In genomic region chr5:92391-93220, GRCh38 we compare ENCODE assay signal across 11 cellular contexts. TPM values are rescaled to one million over a fixed set of nuclear protein-coding genes. Genes with fewer than 3 reads are reported as not detected.
A peak's percentile ranks its signal among the peaks of the same experiment; 100 is the strongest.
DNase-seq lines count a peak whose midpoint lies in the region; TF ChIP-seq lines count a peak whose summit lies in the region.
"Had no signal": no experiment of that assay in that cellular context is flagged by ENCODE, and none has a peak within 500 bp of the region (broad histone marks: within the 10 kb centered on the region; RNA-seq: fewer than 3 reads in every experiment).

No MANE protein-coding gene starts in this region.

- no peaks in the 10 kb centered on the region for H3F3A ChIP-seq in GM23248 (ENCODE audit: insufficient read depth)

- no peak overlapping the region for H3K9ac ChIP-seq in GM23248

- in situ Hi-C loops in GM13977 (cut with MboI; ENCODE audit: low pct_unique_long_range_greater_than_20kb, low sequenced_read_pairs, unreplicated experiment) = no loop called here
- in situ Hi-C loops in GM23248 (cut with MboI) = no loop called here

- H3K9me2 ChIP-seq in GM23248 (ENCODE audit: insufficient read depth) = no peaks in the 10 kb centered on the region

- H3K4me1 ChIP-seq in ectodermal cell (ENCODE audit: control insufficient read depth, insufficient read depth, low read length) = peaks cover 22% of the 10 kb centered on the region
- no peaks in the 10 kb centered on the region for H3K4me1 ChIP-seq in osteoblast (ENCODE audit: insufficient read depth, low read length)
- H3K4me1 ChIP-seq in GM23248 (ENCODE audit: insufficient read depth) = no peaks in the 10 kb centered on the region

- H3K79me2 ChIP-seq in osteoblast (ENCODE audit: insufficient read depth, low read length) (no peaks in the 10 kb centered on the region), GM23248 (ENCODE audit: insufficient read depth) (no peaks in the 10 kb centered on the region)

- H3K4me3 ChIP-seq in ectodermal cell (ENCODE audit: insufficient read depth, low read depth, low read length) = peak overlapping the region; percentile 61
- no peak overlapping the region for H3K4me3 ChIP-seq in osteoblast (ENCODE audit: insufficient read depth, low read length)
- H3K4me3 ChIP-seq in GM23248 = no peak overlapping the region

- no peak overlapping the region for H2AFZ ChIP-seq in osteoblast (ENCODE audit: low read length)
- H2AFZ ChIP-seq in GM23248 = no peak overlapping the region

- DNase-seq in GM13977 (ENCODE audit: low spot score) = peak; percentile 47
- DNase-seq in NCI-H1694 (lab: John Stamatoyannopoulos, UW) = peak; percentile 31
- peak; percentile 52 for DNase-seq in osteoblast (ENCODE audit: insufficient read length, low spot score, missing footprints)
- DNase-seq in SIG-M5 (lab: John Stamatoyannopoulos, UW) = no peak
- DNase-seq in SK-N-DZ (ENCODE audit: low spot score) = no peak
- DNase-seq in GM23248 = no peak
- no peak for DNase-seq in NK-92 (lab: John Stamatoyannopoulos, UW; ENCODE audit: unreplicated experiment)
- DNase-seq: anterior cingulate cortex had no signal

- H3K36me3 ChIP-seq in ectodermal cell (ENCODE audit: control insufficient read depth, insufficient read depth, low read length) (peaks cover 35% of the 10 kb centered on the region), osteoblast (ENCODE audit: insufficient read depth, low read length) (no peaks in the 10 kb centered on the region), GM23248 (ENCODE audit: low read depth) (no peaks in the 10 kb centered on the region)
- H3K36me3 ChIP-seq: neutrophil had no signal

- H3K4me2 ChIP-seq in osteoblast (ENCODE audit: insufficient read depth, low read length) (no peak overlapping the region), GM23248 (ENCODE audit: unreplicated experiment) (no peak overlapping the region)

- H3K27ac ChIP-seq in ectodermal cell (ENCODE audit: insufficient read depth, low read depth, low read length, poor library complexity, severe bottlenecking) = no peak overlapping the region
- H3K27ac ChIP-seq in osteoblast (ENCODE audit: low read depth, low read length) = no peak overlapping the region
- no peak overlapping the region for H3K27ac ChIP-seq in GM23248
- H3K27ac ChIP-seq: neutrophil had no signal

- H3K9me3 ChIP-seq in ectodermal cell (ENCODE audit: control insufficient read depth, low read length) = no peaks in the 10 kb centered on the region
- no peaks in the 10 kb centered on the region for H3K9me3 ChIP-seq in osteoblast (ENCODE audit: low read depth, low read length)
- no peaks in the 10 kb centered on the region for H3K9me3 ChIP-seq in GM23248 (ENCODE audit: low read depth)
- H3K9me3 ChIP-seq: neutrophil had no signal

- H3K27me3 ChIP-seq in ectodermal cell (ENCODE audit: control insufficient read depth, insufficient read depth, low read length, poor library complexity, severe bottlenecking) (no peaks in the 10 kb centered on the region), osteoblast (ENCODE audit: insufficient read depth, low read length) (peaks cover 88% of the 10 kb centered on the region), GM23248 (replicated peaks; ENCODE audit: insufficient read depth) (peaks cover 91% of the 10 kb centered on the region)

- H4K20me1 ChIP-seq in osteoblast (ENCODE audit: insufficient read depth, low read length) (no peaks in the 10 kb centered on the region), GM23248 (ENCODE audit: insufficient read depth) (no peaks in the 10 kb centered on the region)

- TF ChIP-seq CTCF in GM13977 (IDR thresholded peaks at IDR 0.05; ENCODE audit: extremely low read depth, insufficient read depth, missing control alignments) (no peak), osteoblast (IDR thresholded peaks at IDR 0.05; ENCODE audit: extremely low read depth, low read depth, low read length) (no peak)

- WGBS in ectodermal cell, 2 experiments = 6 to 7% methylated on average over 22 to 28 of the region's 38 CpGs
- WGBS in GM23248 (ENCODE audit: low coverage in 1 of 2, low lambda C conversion rate in 2 of 2, missing lambda C conversion rate in 2 of 2), 2 experiments = 6 to 23% methylated on average over 8 to 30 of the region's 38 CpGs

RNA-seq across cellular contexts. Expression of gene PLEKHG4B, which starts 0.6 kb away (rescaled TPM):
- 74.7 TPM for polyA plus RNA-seq in ectodermal cell (2013, experiment 1 of 4)
- polyA plus RNA-seq in ectodermal cell (2013, experiment 2 of 4) = 85.1 TPM
- 51.2 TPM for polyA plus RNA-seq in ectodermal cell (2013, experiment 3 of 4)
- 55.6 TPM for polyA plus RNA-seq in ectodermal cell (2013, experiment 4 of 4)
- total RNA-seq in osteoblast = under 0.01 and 0.36 TPM in 2 replicates
- 4.4 and 7.2 TPM in 2 replicates for polyA plus RNA-seq in SK-N-DZ (2014; cell fraction: cytosol; rRNA removed)
- 7.9 and 11.3 TPM in 2 replicates for polyA plus RNA-seq in SK-N-DZ (2014; cell fraction: nucleus; rRNA removed)
- total RNA-seq in GM23248 (2014; rRNA removed; shearing (Covaris generic)) = not detected in 2 replicates
- polyA plus RNA-seq in GM23248 (2016; fragmentation: Nextera tagmentation; extraction: Ambion mirVana) = not detected in 2 replicates
- polyA plus RNA-seq: keratinocyte had no signal

Comparison
In these comparisons a context has a peak if more than half of its experiments do, and no peak if none do; other contexts are left out.
1. DNase-seq: peak in GM13977 (single experiment), NCI-H1694 (single experiment) and osteoblast (single experiment); none in SIG-M5 (single experiment), SK-N-DZ (single experiment), GM23248 (single experiment) and NK-92 (single experiment).